ENCODE assay signal across 13 cellular contexts in the genomic region with DNA sequence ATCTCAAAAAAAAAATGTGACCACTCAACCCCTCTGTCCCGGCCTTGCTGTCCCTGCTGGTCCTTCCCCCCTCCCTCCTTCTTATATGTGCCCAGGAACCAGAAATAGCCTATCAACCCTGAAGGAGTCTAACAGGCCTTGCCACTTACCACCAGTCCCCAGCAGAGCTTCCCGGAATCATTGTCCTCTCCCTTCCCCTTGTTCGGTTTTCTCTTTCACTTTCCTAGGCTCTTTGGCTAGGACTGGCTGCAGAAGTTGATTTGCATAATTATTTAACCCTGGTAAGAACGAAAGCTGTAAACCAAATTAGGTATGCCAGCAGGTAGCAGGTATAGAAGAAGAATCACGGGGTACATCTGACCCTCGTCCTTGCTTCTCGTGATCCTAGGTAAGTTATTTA.
DNase-seq lines count a peak whose midpoint lies in the region; ATAC-seq and TF ChIP-seq lines count a peak whose summit lies in the region.
"Had no signal": no experiment of that assay in that cellular context is flagged by ENCODE, and none has a peak within 500 bp of the region (broad histone marks: within the 10 kb centered on the region; RNA-seq: fewer than 3 reads in every experiment).

No MANE protein-coding gene starts in this region.

- no peak overlapping the region for H3K27ac Mint-ChIP-seq in neural crest cell (ENCODE audit: unreplicated experiment)

- ATAC-seq in GM18867 (IDR thresholded peaks at IDR 0.05; ENCODE audit: unreplicated experiment) (peak; percentile 91), GM21723 (IDR thresholded peaks at IDR 0.05; ENCODE audit: unreplicated experiment) (peak; percentile 94), HG03378 (IDR thresholded peaks at IDR 0.05; ENCODE audit: unreplicated experiment) (peak; percentile 93)
- ATAC-seq: HCT116 had no signal

- no peaks in the 10 kb centered on the region for H3K27me3 Mint-ChIP-seq in neural crest cell (ENCODE audit: low read depth)

- no peaks in the 10 kb centered on the region for H3K9me3 Mint-ChIP-seq in neural crest cell

- DNase-seq in neural crest cell (ENCODE audit: low read depth, low spot score) (no peak), dermis blood vessel endothelial cell (no peak), activated T-cell treated with anti-CD3 and anti-CD28 coated beads for 4 hours (no peak)
- no peak for DNase-seq in activated naive CD4-positive, alpha-beta T cell (lab: John Stamatoyannopoulos, UW)
- no peak for DNase-seq in activated CD4-positive, alpha-beta T cell treated with anti-CD3 and anti-CD28 coated beads, Interleukin-2, amount 50 U/mL, for 48 hours
- DNase-seq: activated CD4-positive, alpha-beta T cell treated with anti-CD3 and anti-CD28 coated beads, Interleukin-2, amount 50 U/mL, for 1 hour; COR-L47; islet precursor cell; NCI-H1105 had no signal

- peaks cover 51% of the 10 kb centered on the region for H3K4me1 Mint-ChIP-seq in neural crest cell

- H3K4me3 Mint-ChIP-seq in neural crest cell = peak overlapping the region; percentile 17

- no peaks in the 10 kb centered on the region for H3K36me3 Mint-ChIP-seq in neural crest cell (ENCODE audit: low read depth)

- TF ChIP-seq CTCF in neural crest cell (conservative IDR thresholded peaks at IDR 0.05) = no peak
